In genomic region chr6:170296746-170297576, GRCh38 we compare ENCODE assay signal across 11 cellular contexts. TPM values are rescaled to one million over a fixed set of nuclear protein-coding genes. Genes with fewer than 3 reads are reported as not detected.
A peak's percentile ranks its signal among the peaks of the same experiment; 100 is the strongest.
DNase-seq lines count a peak whose midpoint lies in the region; ATAC-seq and TF ChIP-seq lines count a peak whose summit lies in the region.
"Had no signal": no experiment of that assay in that cellular context is flagged by ENCODE, and none has a peak within 500 bp of the region (broad histone marks: within the 10 kb centered on the region; RNA-seq: fewer than 3 reads in every experiment).

No MANE protein-coding gene starts in this region.

- H3K27me3 Mint-ChIP-seq in endodermal cell (ENCODE audit: insufficient read depth) = peaks cover 90% of the 10 kb centered on the region

- H3K27me3 ChIP-seq in endodermal cell (ENCODE audit: control insufficient read depth, insufficient read depth, low read length, poor library complexity, severe bottlenecking) = peaks cover 81% of the 10 kb centered on the region

- peaks cover 10% of the 10 kb centered on the region for H3K4me1 Mint-ChIP-seq in endodermal cell

- peak overlapping the region; percentile 23 for H3K4me3 Mint-ChIP-seq in endodermal cell

- ATAC-seq in HG03460 (IDR thresholded peaks at IDR 0.05; ENCODE audit: unreplicated experiment) (no peak), HG03378 (IDR thresholded peaks at IDR 0.05; ENCODE audit: unreplicated experiment) (no peak)

- no peak for TF ChIP-seq CTCF in endodermal cell (conservative IDR thresholded peaks at IDR 0.05)

- H3K9ac ChIP-seq in ES-I3 (ENCODE audit: low read depth, low read length) (peak overlapping the region; percentile 42; the same call in 1 of the 2 replicates), endodermal cell (ENCODE audit: extremely low read depth, low read length, poor library complexity, severe bottlenecking) (no peak overlapping the region)

- H3K9me3 Mint-ChIP-seq in endodermal cell = peaks cover 32% of the 10 kb centered on the region

- H3K9me3 ChIP-seq in ES-I3 (ENCODE audit: control insufficient read depth, insufficient read depth, low read length) (peaks cover 8% of the 10 kb centered on the region), endodermal cell (ENCODE audit: control insufficient read depth, low read length) (peaks cover 25% of the 10 kb centered on the region)
- H3K9me3 ChIP-seq: ovary had no signal

- DNase-seq in NCI-H1930 (lab: John Stamatoyannopoulos, UW) = peak; percentile 33 to 51
- peak; percentile 55 for DNase-seq in endodermal cell
- peak; percentile 67 for DNase-seq in pons (ENCODE audit: low spot score)
- DNase-seq in HT-29 (ENCODE audit: low spot score) = no peak
- no peak for DNase-seq in stimulated activated CD4-positive, alpha-beta T cell treated with anti-CD3 and anti-CD28 coated beads, Interleukin-15, amount 100 ng/mL, for 24 hours
- DNase-seq: central memory CD4-positive, alpha-beta T cell had no signal

- peak overlapping the region; percentile 96 for H3K27ac ChIP-seq in endodermal cell (ENCODE audit: low read depth, low read length)
- H3K27ac ChIP-seq: ovary, SK-N-MC had no signal

- no peak overlapping the region for H3K4me3 ChIP-seq in endodermal cell (ENCODE audit: low read length)
- H3K4me3 ChIP-seq: ovary had no signal

- H3K36me3 Mint-ChIP-seq in endodermal cell (ENCODE audit: low read depth) = peaks cover 8% of the 10 kb centered on the region

- no peak overlapping the region for H3K27ac Mint-ChIP-seq in endodermal cell

- 4 to 5% methylated on average over 23 to 67 of the region's 67 CpGs for WGBS in endodermal cell (ENCODE audit: insufficient coverage in 1 of 2, insufficient read length in 1 of 2), 2 experiments

- H3K36me3 ChIP-seq in ES-I3 (ENCODE audit: insufficient read depth, low read length) (no peaks in the 10 kb centered on the region), endodermal cell (ENCODE audit: control insufficient read depth, insufficient read depth, low read length) (no peaks in the 10 kb centered on the region)
- H3K36me3 ChIP-seq: ovary had no signal

- H3K4me1 ChIP-seq in ES-I3 (ENCODE audit: insufficient read depth, low read length) = peaks cover 5% of the 10 kb centered on the region
- H3K4me1 ChIP-seq in endodermal cell (ENCODE audit: control insufficient read depth, insufficient read depth, low read length) = no peaks in the 10 kb centered on the region

RNA-seq across cellular contexts. Expression of gene DLL1, which starts 6.1 kb away (rescaled TPM):
- total RNA-seq in endodermal cell = 1 to 10 TPM; 3.1 to 3.6 TPM
- polyA plus RNA-seq in endodermal cell (2013, experiment 1 of 2) = 79.0 TPM
- 59.5 TPM for polyA plus RNA-seq in endodermal cell (2013, experiment 2 of 2)
- total RNA-seq in HT-29 (2014; rRNA removed; shearing (Covaris generic)) = 2.2 and 2.6 TPM in 2 replicates

RNA-seq across cellular contexts. Expression of gene FAM120B, which starts 9.6 kb away (rescaled TPM):
- total RNA-seq in endodermal cell = 10 to 100 TPM; 25.7 to 27.5 TPM
- 21.6 TPM for polyA plus RNA-seq in endodermal cell (2013, experiment 1 of 2)
- 20.5 TPM for polyA plus RNA-seq in endodermal cell (2013, experiment 2 of 2)
- 6.9 and 7.4 TPM in 2 replicates for total RNA-seq in HT-29 (2014; rRNA removed; shearing (Covaris generic))

Comparison
In these comparisons a context has a peak if more than half of its experiments do, and no peak if none do; other contexts are left out.
1. DNase-seq: peak in NCI-H1930 (2 of 2), endodermal cell (single experiment) and pons (single experiment); none in HT-29 (single experiment) and stimulated activated CD4-positive, alpha-beta T cell treated with anti-CD3 and anti-CD28 coated beads, Interleukin-15, amount 100 ng/mL, for 24 hours (single experiment).